8 cellular contexts compared by ENCODE assay signal in genomic region chr14:75258803-75259509, GRCh38. TPM values are rescaled to one million over a fixed set of nuclear protein-coding genes. Genes with fewer than 3 reads are reported as not detected.
DNase-seq lines count a peak whose midpoint lies in the region; ATAC-seq and TF ChIP-seq lines count a peak whose summit lies in the region.

No MANE protein-coding gene starts in this region.

- H3K27me3 ChIP-seq in spleen (replicated peaks in 1 of 7): no peaks in the 10 kb centered on the region

- DNase-seq in AG08395 (ENCODE audit: low spot score) (peak; percentile 98), NCI-H345 treated with DMSO at 0.1 percent for 48 hours (lab: John Stamatoyannopoulos, UW; ENCODE audit: unreplicated experiment) (peak; percentile 98), cerebellar cortex (ENCODE audit: low spot score) (peak; percentile 100), iris pigment epithelial cell (ENCODE audit: low read depth) (peak; percentile 100), spleen (peak; percentile 100)

- intact Hi-C loops in spleen (cut with DNase I; ENCODE audit: low total_unique reads): no loop called here

- peak; percentile 98 for ATAC-seq in GM19025 (IDR thresholded peaks at IDR 0.05; ENCODE audit: low read depth, unreplicated experiment)
- ATAC-seq in HG03342 (IDR thresholded peaks at IDR 0.05; ENCODE audit: unreplicated experiment): peak; percentile 92
- peak; percentile 99 for ATAC-seq in activated CD4-positive, CD25-positive, alpha-beta regulatory T cell treated with anti-CD3 and anti-CD28 coated beads, Interleukin-2, amount 50 U/mL, for 24 hours

- 1 to 2% (median 2%) methylated on average over 14 to 40 of the region's 40 CpGs for WGBS in spleen, 5 donors

- H3K27ac ChIP-seq in spleen: peak overlapping the region; percentile 77 to 97 (median 90)

- no peaks in the 10 kb centered on the region for H3K36me3 ChIP-seq in spleen

- TF ChIP-seq CTCF in spleen (IDR thresholded peaks at IDR 0.05 in 8 of 11, conservative IDR thresholded peaks at IDR 0.05 in 3 of 11): peak in 1 of 11 experiments; percentile 26

- TF ChIP-seq POLR2A in spleen (IDR thresholded peaks at IDR 0.05): peak in 2 of 3 donors; percentile 58 to 79

- peak overlapping the region; percentile 8 to 70 (median 24) for H3K4me3 ChIP-seq in spleen

- H3K4me1 ChIP-seq in spleen: peaks cover 15 to 38% (median 24%) of the 10 kb centered on the region in 6 donors

- no peaks in the 10 kb centered on the region for H3K9me3 ChIP-seq in spleen

RNA-seq across cellular contexts. Expression of gene FOS, which starts 19.7 kb away (rescaled TPM):
- 100 to 1,000 TPM in 5 of 7 donors, 10 to 100 TPM in 2; 46.0 to 414 (median 192) TPM for total RNA-seq in spleen
- 10 to 100 TPM; 18.8 to 32.9 (median 20.2) TPM for polyA plus RNA-seq in spleen

Comparison
In these comparisons a context has a peak if more than half of its experiments do, and no peak if none do; other contexts are left out.
1. Peak in every context shown above with its lines: DNase-seq, ATAC-seq, H3K4me3 ChIP-seq and H3K27ac ChIP-seq.